1 cellular context compared by ENCODE assay signal in the genomic region with DNA sequence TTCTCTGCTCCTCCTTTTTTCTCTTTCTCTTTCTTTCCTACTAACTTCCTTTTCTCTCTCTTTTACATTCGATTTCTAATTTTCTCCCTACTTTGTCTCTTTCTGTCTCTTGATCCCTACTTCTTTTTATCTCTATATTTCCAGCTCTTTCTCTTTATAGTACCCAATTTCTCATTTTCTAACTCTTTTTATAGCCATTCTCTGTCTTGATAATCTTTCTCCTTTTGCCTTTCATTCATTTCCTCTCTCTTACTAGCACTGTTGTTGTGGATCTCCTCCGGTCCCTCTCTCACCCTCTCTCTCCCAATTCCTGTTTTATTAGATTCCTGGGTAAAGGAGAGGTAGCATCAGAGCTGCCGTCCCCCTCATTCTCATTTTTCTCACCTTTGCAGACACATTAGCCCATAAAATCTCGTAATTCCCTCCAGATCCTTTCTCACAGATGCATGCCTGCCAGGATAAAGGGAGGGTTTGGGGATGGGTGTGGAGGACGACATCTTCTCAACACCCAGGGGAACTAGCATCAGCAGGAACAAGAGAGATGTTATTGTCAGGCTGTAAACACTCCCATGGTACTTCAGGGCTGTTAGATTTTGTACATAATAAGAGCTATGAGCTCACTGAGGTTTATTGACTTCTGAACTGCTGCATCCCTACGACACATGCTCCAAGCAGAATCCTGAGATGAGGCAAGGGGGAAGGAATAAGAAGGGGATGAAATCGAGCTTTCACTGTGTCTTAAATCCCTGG.
TF ChIP-seq lines count a peak whose summit lies in the region.

No MANE protein-coding gene starts in this region.

TF ChIP-seq in GM23338, 12 proteins besides CTCF, POLR2A, EP300 and RAD21 (continued from another document):
- TF ChIP-seq, protein P1, sequence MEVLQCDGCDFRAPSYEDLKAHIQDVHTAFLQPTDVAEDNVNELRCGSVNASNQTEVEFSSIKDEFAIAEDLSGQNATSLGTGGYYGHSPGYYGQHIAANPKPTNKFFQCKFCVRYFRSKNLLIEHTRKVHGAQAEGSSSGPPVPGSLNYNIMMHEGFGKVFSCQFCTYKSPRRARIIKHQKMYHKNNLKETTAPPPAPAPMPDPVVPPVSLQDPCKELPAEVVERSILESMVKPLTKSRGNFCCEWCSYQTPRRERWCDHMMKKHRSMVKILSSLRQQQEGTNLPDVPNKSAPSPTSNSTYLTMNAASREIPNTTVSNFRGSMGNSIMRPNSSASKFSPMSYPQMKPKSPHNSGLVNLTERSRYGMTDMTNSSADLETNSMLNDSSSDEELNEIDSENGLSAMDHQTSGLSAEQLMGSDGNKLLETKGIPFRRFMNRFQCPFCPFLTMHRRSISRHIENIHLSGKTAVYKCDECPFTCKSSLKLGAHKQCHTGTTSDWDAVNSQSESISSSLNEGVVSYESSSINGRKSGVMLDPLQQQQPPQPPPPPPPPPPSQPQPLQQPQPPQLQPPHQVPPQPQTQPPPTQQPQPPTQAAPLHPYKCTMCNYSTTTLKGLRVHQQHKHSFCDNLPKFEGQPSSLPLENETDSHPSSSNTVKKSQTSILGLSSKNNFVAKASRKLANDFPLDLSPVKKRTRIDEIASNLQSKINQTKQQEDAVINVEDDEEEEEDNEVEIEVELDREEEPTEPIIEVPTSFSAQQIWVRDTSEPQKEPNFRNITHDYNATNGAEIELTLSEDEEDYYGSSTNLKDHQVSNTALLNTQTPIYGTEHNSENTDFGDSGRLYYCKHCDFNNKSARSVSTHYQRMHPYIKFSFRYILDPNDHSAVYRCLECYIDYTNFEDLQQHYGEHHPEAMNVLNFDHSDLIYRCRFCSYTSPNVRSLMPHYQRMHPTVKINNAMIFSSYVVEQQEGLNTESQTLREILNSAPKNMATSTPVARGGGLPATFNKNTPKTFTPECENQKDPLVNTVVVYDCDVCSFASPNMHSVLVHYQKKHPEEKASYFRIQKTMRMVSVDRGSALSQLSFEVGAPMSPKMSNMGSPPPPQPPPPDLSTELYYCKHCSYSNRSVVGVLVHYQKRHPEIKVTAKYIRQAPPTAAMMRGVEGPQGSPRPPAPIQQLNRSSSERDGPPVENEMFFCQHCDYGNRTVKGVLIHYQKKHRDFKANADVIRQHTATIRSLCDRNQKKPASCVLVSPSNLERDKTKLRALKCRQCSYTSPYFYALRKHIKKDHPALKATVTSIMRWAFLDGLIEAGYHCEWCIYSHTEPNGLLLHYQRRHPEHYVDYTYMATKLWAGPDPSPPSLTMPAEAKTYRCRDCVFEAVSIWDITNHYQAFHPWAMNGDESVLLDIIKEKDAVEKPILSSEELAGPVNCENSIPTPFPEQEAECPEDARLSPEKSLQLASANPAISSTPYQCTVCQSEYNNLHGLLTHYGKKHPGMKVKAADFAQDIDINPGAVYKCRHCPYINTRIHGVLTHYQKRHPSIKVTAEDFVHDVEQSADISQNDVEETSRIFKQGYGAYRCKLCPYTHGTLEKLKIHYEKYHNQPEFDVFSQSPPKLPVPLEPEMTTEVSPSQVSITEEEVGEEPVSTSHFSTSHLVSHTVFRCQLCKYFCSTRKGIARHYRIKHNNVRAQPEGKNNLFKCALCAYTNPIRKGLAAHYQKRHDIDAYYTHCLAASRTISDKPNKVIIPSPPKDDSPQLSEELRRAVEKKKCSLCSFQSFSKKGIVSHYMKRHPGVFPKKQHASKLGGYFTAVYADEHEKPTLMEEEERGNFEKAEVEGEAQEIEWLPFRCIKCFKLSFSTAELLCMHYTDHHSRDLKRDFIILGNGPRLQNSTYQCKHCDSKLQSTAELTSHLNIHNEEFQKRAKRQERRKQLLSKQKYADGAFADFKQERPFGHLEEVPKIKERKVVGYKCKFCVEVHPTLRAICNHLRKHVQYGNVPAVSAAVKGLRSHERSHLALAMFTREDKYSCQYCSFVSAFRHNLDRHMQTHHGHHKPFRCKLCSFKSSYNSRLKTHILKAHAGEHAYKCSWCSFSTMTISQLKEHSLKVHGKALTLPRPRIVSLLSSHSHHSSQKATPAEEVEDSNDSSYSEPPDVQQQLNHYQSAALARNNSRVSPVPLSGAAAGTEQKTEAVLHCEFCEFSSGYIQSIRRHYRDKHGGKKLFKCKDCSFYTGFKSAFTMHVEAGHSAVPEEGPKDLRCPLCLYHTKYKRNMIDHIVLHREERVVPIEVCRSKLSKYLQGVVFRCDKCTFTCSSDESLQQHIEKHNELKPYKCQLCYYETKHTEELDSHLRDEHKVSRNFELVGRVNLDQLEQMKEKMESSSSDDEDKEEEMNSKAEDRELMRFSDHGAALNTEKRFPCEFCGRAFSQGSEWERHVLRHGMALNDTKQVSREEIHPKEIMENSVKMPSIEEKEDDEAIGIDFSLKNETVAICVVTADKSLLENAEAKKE (CRISPR knock-in tag; IDR thresholded peaks at IDR 0.05), result no peak
- TF ChIP-seq ZNF114 (CRISPR knock-in tag; IDR thresholded peaks at IDR 0.05), result no peak
- TF ChIP-seq, protein P2, sequence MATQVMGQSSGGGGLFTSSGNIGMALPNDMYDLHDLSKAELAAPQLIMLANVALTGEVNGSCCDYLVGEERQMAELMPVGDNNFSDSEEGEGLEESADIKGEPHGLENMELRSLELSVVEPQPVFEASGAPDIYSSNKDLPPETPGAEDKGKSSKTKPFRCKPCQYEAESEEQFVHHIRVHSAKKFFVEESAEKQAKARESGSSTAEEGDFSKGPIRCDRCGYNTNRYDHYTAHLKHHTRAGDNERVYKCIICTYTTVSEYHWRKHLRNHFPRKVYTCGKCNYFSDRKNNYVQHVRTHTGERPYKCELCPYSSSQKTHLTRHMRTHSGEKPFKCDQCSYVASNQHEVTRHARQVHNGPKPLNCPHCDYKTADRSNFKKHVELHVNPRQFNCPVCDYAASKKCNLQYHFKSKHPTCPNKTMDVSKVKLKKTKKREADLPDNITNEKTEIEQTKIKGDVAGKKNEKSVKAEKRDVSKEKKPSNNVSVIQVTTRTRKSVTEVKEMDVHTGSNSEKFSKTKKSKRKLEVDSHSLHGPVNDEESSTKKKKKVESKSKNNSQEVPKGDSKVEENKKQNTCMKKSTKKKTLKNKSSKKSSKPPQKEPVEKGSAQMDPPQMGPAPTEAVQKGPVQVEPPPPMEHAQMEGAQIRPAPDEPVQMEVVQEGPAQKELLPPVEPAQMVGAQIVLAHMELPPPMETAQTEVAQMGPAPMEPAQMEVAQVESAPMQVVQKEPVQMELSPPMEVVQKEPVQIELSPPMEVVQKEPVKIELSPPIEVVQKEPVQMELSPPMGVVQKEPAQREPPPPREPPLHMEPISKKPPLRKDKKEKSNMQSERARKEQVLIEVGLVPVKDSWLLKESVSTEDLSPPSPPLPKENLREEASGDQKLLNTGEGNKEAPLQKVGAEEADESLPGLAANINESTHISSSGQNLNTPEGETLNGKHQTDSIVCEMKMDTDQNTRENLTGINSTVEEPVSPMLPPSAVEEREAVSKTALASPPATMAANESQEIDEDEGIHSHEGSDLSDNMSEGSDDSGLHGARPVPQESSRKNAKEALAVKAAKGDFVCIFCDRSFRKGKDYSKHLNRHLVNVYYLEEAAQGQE (IDR thresholded peaks at IDR 0.05; ENCODE audit: unreplicated experiment), result no peak
- no peak for TF ChIP-seq POLR2AphosphoS5 (IDR thresholded peaks at IDR 0.05; ENCODE audit: low read depth)
- TF ChIP-seq EZH2 (IDR thresholded peaks at IDR 0.05; ENCODE audit: low read depth, unreplicated experiment), result no peak
- no peak for TF ChIP-seq STAT1 (IDR thresholded peaks at IDR 0.05; ENCODE audit: unreplicated experiment)
- no peak for TF ChIP-seq CREB1 (CRISPR knock-in tag; IDR thresholded peaks at IDR 0.05; ENCODE audit: low read depth)
- TF ChIP-seq, protein P3, sequence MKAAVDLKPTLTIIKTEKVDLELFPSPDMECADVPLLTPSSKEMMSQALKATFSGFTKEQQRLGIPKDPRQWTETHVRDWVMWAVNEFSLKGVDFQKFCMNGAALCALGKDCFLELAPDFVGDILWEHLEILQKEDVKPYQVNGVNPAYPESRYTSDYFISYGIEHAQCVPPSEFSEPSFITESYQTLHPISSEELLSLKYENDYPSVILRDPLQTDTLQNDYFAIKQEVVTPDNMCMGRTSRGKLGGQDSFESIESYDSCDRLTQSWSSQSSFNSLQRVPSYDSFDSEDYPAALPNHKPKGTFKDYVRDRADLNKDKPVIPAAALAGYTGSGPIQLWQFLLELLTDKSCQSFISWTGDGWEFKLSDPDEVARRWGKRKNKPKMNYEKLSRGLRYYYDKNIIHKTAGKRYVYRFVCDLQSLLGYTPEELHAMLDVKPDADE (IDR thresholded peaks at IDR 0.05), result no peak
- no peak for TF ChIP-seq JUNB (IDR thresholded peaks at IDR 0.05; ENCODE audit: unreplicated experiment)
- TF ChIP-seq NANOG (IDR thresholded peaks at IDR 0.05; ENCODE audit: borderline replicate concordance), result no peak
